ENCODE assay signal across 16 cellular contexts in genomic region chr1:208119225-208119606, GRCh38.
"Had no signal": no experiment of that assay in that cellular context is flagged by ENCODE, and none has a peak within 500 bp of the region (broad histone marks: within the 10 kb centered on the region; RNA-seq: fewer than 3 reads in every experiment).

No MANE protein-coding gene starts in this region.

- DNase-seq: activated B cell treated with CpG ODN at 0.5 μM for 24 hours; activated CD4-positive, alpha-beta T cell treated with anti-CD3 and anti-CD28 coated beads, Interleukin-2, amount 10 ng/mL, durations not matched to agents 24 days and 14 days; activated CD8-positive, alpha-beta T cell treated with anti-CD3 and anti-CD28 coated beads for 36 hours; activated naive CD4-positive, alpha-beta T cell treated with Interleukin-2 at 50 U/mL for 16 hours; activated naive CD8-positive, alpha-beta T cell treated with anti-CD3 and anti-CD28 coated beads, Interleukin-2, amount 10 ng/mL, durations not matched to agents 7 days and 5 days; activated T-cell treated with anti-CD3 and anti-CD28 coated beads, Interleukin-2, amount 50 U/mL, for 1 hour; amygdala; foreskin keratinocyte; hypothalamus; kidney; stimulated activated naive B cell treated with anti-CD40 and anti-IgM and Interleukin-4, amounts not matched to agents 10 μg/mL and 1 μg/mL and 100 μg/mL, for 72 hours; T1000; thyroid gland had no signal

- H2AFZ ChIP-seq: parathyroid adenoma had no signal

- H3K4me1 ChIP-seq: foreskin keratinocyte, parathyroid adenoma, thyroid gland had no signal

- H3K27me3 ChIP-seq: foreskin keratinocyte, neutrophil, thyroid gland had no signal

- H3K36me3 ChIP-seq: neutrophil, thyroid gland had no signal

- H3K79me2 ChIP-seq: parathyroid adenoma had no signal

- H3K9ac ChIP-seq: parathyroid adenoma had no signal

- ATAC-seq: activated CD8-positive, alpha-beta T cell treated with anti-CD3 and anti-CD28 coated beads for 36 hours; activated T-helper 17 cell treated with anti-CD3 and anti-CD28 coated beads, Interleukin-2, amount 50 U/mL, for 72 hours; foreskin keratinocyte; stimulated activated naive B cell treated with anti-CD40 and anti-IgM and Interleukin-4, amounts not matched to agents 10 μg/mL and 1 μg/mL and 100 μg/mL, for 72 hours had no signal

- H3K9me3 ChIP-seq: neutrophil, thyroid gland had no signal

- H3K4me3 ChIP-seq: thyroid gland had no signal

- H3K27ac ChIP-seq: foreskin keratinocyte, neutrophil, parathyroid adenoma, thyroid gland had no signal
